In genomic region chr3:70829101-70829500, GRCh38 we compare ENCODE assay signal across 16 cellular contexts.
DNase-seq lines count a peak whose midpoint lies in the region; ATAC-seq, FAIRE-seq and TF ChIP-seq lines count a peak whose summit lies in the region.
"Had no signal": no experiment of that assay in that cellular context is flagged by ENCODE, and none has a peak within 500 bp of the region (broad histone marks: within the 10 kb centered on the region; RNA-seq: fewer than 3 reads in every experiment).

No MANE protein-coding gene starts in this region.

- no peaks in the 10 kb centered on the region for H3K27me3 Mint-ChIP-seq in activated CD8-positive, alpha-beta T cell treated with anti-CD3 and anti-CD28 coated beads, Interleukin-2, amount 10 ng/mL, durations not matched to agents 7 days and 5 days (ENCODE audit: low read depth)

- no peaks in the 10 kb centered on the region for H4K20me1 ChIP-seq in endothelial cell of umbilical vein (replicated peaks; ENCODE audit: control insufficient read depth, extremely low read depth, insufficient read depth, low read length)
- no peaks in the 10 kb centered on the region for H4K20me1 ChIP-seq in osteoblast (ENCODE audit: insufficient read depth, low read length)
- H4K20me1 ChIP-seq: BLaER1 treated with 17β-estradiol and CSF1 and Interleukin-3, amounts not matched to agents 10 nM and 100 nM had no signal

- POLR2A ChIA-PET in endothelial cell of umbilical vein (lab: Charles Lee): no interaction called here
- POLR2A ChIA-PET in activated CD8-positive, alpha-beta T cell treated with anti-CD3 and anti-CD28 coated beads, Interleukin-2, amount 10 ng/mL, durations not matched to agents 7 days and 5 days (lab: Charles Lee): no interaction called here

- no peaks in the 10 kb centered on the region for H3K36me3 Mint-ChIP-seq in activated CD8-positive, alpha-beta T cell treated with anti-CD3 and anti-CD28 coated beads, Interleukin-2, amount 10 ng/mL, durations not matched to agents 7 days and 5 days (ENCODE audit: low read depth)

- no peak overlapping the region for H3K4me3 Mint-ChIP-seq in activated CD8-positive, alpha-beta T cell treated with anti-CD3 and anti-CD28 coated beads, Interleukin-2, amount 10 ng/mL, durations not matched to agents 7 days and 5 days
- H3K4me3 Mint-ChIP-seq: activated T-cell treated with anti-CD3 and anti-CD28 coated beads, Interleukin-2, amount 50 U/mL, for 72 hours had no signal

- no peaks in the 10 kb centered on the region for H3K9me3 Mint-ChIP-seq in activated CD8-positive, alpha-beta T cell treated with anti-CD3 and anti-CD28 coated beads, Interleukin-2, amount 10 ng/mL, durations not matched to agents 7 days and 5 days (ENCODE audit: insufficient read depth)
- H3K9me3 Mint-ChIP-seq: activated T-cell treated with anti-CD3 and anti-CD28 coated beads, Interleukin-2, amount 50 U/mL, for 72 hours had no signal

- no peaks in the 10 kb centered on the region for H3K9me1 ChIP-seq in endothelial cell of umbilical vein (replicated peaks; ENCODE audit: control insufficient read depth, extremely low read depth, insufficient read depth, low read length)

- ATAC-seq in activated CD8-positive, alpha-beta T cell treated with anti-CD3 and anti-CD28 coated beads, Interleukin-2, amount 10 ng/mL, durations not matched to agents 7 days and 5 days: no peak
- ATAC-seq in mucosa of descending colon (no peak), GM19452 (IDR thresholded peaks at IDR 0.05; ENCODE audit: unreplicated experiment) (no peak)
- ATAC-seq: activated T-cell treated with anti-CD3 and anti-CD28 coated beads, Interleukin-2, amount 50 U/mL, for 72 hours had no signal

- dilution Hi-C loops in endothelial cell of umbilical vein (cut with MboI; ENCODE audit: extremely low pct_ligation_motif_present, low sequenced_read_pairs): no loop called here

- H3K27me3 ChIP-seq in endothelial cell of umbilical vein (ENCODE audit: control insufficient read depth in 2 of 2, insufficient read depth in 2 of 2, low read length in 2 of 2): no peaks in the 10 kb centered on the region
- no peaks in the 10 kb centered on the region for H3K27me3 ChIP-seq in osteoblast (ENCODE audit: insufficient read depth, low read length)
- H3K27me3 ChIP-seq: BLaER1 treated with 17β-estradiol and CSF1 and Interleukin-3, amounts not matched to agents 10 nM and 100 nM; vagina had no signal

- H3K27ac Mint-ChIP-seq in activated CD8-positive, alpha-beta T cell treated with anti-CD3 and anti-CD28 coated beads, Interleukin-2, amount 10 ng/mL, durations not matched to agents 7 days and 5 days: no peak overlapping the region
- H3K27ac Mint-ChIP-seq: activated T-cell treated with anti-CD3 and anti-CD28 coated beads, Interleukin-2, amount 50 U/mL, for 72 hours had no signal

- H2AFZ ChIP-seq in endothelial cell of umbilical vein (ENCODE audit: low read depth, low read length) (peak overlapping the region; percentile 43), osteoblast (ENCODE audit: low read length) (peak overlapping the region; percentile 69)

- H3K4me3 ChIP-seq in AG09309 (ENCODE audit: control insufficient read depth, low read depth, low read length): no peak overlapping the region; the same call in 1 of the 2 replicates
- no peak overlapping the region for H3K4me3 ChIP-seq in endothelial cell of umbilical vein (replicated peaks in 1 of 3; ENCODE audit: insufficient read depth in 1 of 3, low read depth in 1 of 3, low read length in 3 of 3)
- peak overlapping the region; percentile 45 for H3K4me3 ChIP-seq in osteoblast (ENCODE audit: insufficient read depth, low read length)
- no peak overlapping the region for H3K4me3 ChIP-seq in mucosa of descending colon
- H3K4me3 ChIP-seq: BLaER1 treated with 17β-estradiol and CSF1 and Interleukin-3, amounts not matched to agents 10 nM and 100 nM; prostate gland; vagina had no signal

- H3K4me1 Mint-ChIP-seq in activated CD8-positive, alpha-beta T cell treated with anti-CD3 and anti-CD28 coated beads, Interleukin-2, amount 10 ng/mL, durations not matched to agents 7 days and 5 days (ENCODE audit: low read depth): no peaks in the 10 kb centered on the region

- BruUV-seq in endothelial cell of umbilical vein (replicated peaks; lab: Mats Ljungman, UMichigan): no TSS peak

- intact Hi-C loops in endothelial cell of umbilical vein (cut with micrococcal nuclease): loop anchor here (1.0 kb wide), 1 partner anchor 21 kb away; no protein-coding TSS in a partner anchor
- intact Hi-C loops in mucosa of descending colon (cut with DNase I, micrococcal nuclease): no loop called here

- no peak for TF ChIP-seq POLR2A in endothelial cell of umbilical vein (IDR thresholded peaks at IDR 0.05; ENCODE audit: low read depth, low read length)

- H3K79me2 ChIP-seq in endothelial cell of umbilical vein (ENCODE audit: control insufficient read depth, insufficient read depth, low read length) (no peaks in the 10 kb centered on the region), osteoblast (ENCODE audit: insufficient read depth, low read length) (no peaks in the 10 kb centered on the region)

- no peaks in the 10 kb centered on the region for H3K36me3 ChIP-seq in endothelial cell of umbilical vein (ENCODE audit: control insufficient read depth in 2 of 2, extremely low read depth in 1 of 2, insufficient read depth in 2 of 2, low read length in 2 of 2)
- no peaks in the 10 kb centered on the region for H3K36me3 ChIP-seq in osteoblast (ENCODE audit: insufficient read depth, low read length)
- H3K36me3 ChIP-seq in mucosa of descending colon (ENCODE audit: low read depth): no peaks in the 10 kb centered on the region
- H3K36me3 ChIP-seq: BLaER1 treated with 17β-estradiol and CSF1 and Interleukin-3, amounts not matched to agents 10 nM and 100 nM; prostate gland; vagina had no signal

- peak; percentile 85 for FAIRE-seq in endothelial cell of umbilical vein (lab: Jason Lieb, UNC)

- H3K9ac ChIP-seq in endothelial cell of umbilical vein (replicated peaks; ENCODE audit: extremely low read depth, insufficient read depth, low read length): no peak overlapping the region
- H3K9ac ChIP-seq: BLaER1 treated with 17β-estradiol and CSF1 and Interleukin-3, amounts not matched to agents 10 nM and 100 nM had no signal

- CTCF ChIA-PET in endothelial cell of umbilical vein (lab: Charles Lee): no interaction called here
- CTCF ChIA-PET in activated CD8-positive, alpha-beta T cell treated with anti-CD3 and anti-CD28 coated beads, Interleukin-2, amount 10 ng/mL, durations not matched to agents 7 days and 5 days (lab: Charles Lee): no interaction called here

- TF ChIP-seq CTCF in AG09309 (IDR thresholded peaks at IDR 0.05; ENCODE audit: control insufficient read depth, insufficient read depth, low read depth, low read length, missing control alignments) (no peak), endothelial cell of umbilical vein (IDR thresholded peaks at IDR 0.05; ENCODE audit: extremely low read depth in 1 of 2, insufficient read depth in 1 of 2, low read depth in 1 of 2, low read length in 2 of 2) (no peak), osteoblast (IDR thresholded peaks at IDR 0.05; ENCODE audit: extremely low read depth, low read depth, low read length) (no peak), mucosa of descending colon (IDR thresholded peaks at IDR 0.05) (no peak)

- no peaks in the 10 kb centered on the region for H3K9me3 ChIP-seq in endothelial cell of umbilical vein (replicated peaks; ENCODE audit: control insufficient read depth, insufficient read depth, low read length)
- no peaks in the 10 kb centered on the region for H3K9me3 ChIP-seq in osteoblast (ENCODE audit: low read depth, low read length)
- no peaks in the 10 kb centered on the region for H3K9me3 ChIP-seq in mucosa of descending colon
- H3K9me3 ChIP-seq: BLaER1 treated with 17β-estradiol and CSF1 and Interleukin-3, amounts not matched to agents 10 nM and 100 nM; prostate gland; vagina had no signal

- H3K4me1 ChIP-seq in endothelial cell of umbilical vein (ENCODE audit: control insufficient read depth, extremely low read depth, insufficient read depth, low read length) (peaks cover 18% of the 10 kb centered on the region), osteoblast (ENCODE audit: insufficient read depth, low read length) (peaks cover 45% of the 10 kb centered on the region), mucosa of descending colon (ENCODE audit: low read depth) (no peaks in the 10 kb centered on the region)
- H3K4me1 ChIP-seq: prostate gland, vagina had no signal

- H3K27ac ChIP-seq in endothelial cell of umbilical vein (ENCODE audit: insufficient read depth, low read depth, low read length): peak overlapping the region; percentile 47
- peak overlapping the region; percentile 88 for H3K27ac ChIP-seq in osteoblast (ENCODE audit: low read depth, low read length)
- H3K27ac ChIP-seq: BLaER1 treated with 17β-estradiol and CSF1 and Interleukin-3, amounts not matched to agents 10 nM and 100 nM; prostate gland; vagina had no signal

- H3K4me2 ChIP-seq in endothelial cell of umbilical vein (ENCODE audit: insufficient read depth, low read length) (peak overlapping the region; percentile 38), osteoblast (ENCODE audit: insufficient read depth, low read length) (peak overlapping the region; percentile 67)
- H3K4me2 ChIP-seq: BLaER1 treated with 17β-estradiol and CSF1 and Interleukin-3, amounts not matched to agents 10 nM and 100 nM had no signal

- peak; percentile 57 for DNase-seq in AG09309 (ENCODE audit: low read depth)
- DNase-seq in LHCN-M2 (ENCODE audit: low read depth): peak; percentile 74
- peak; percentile 89 for DNase-seq in endothelial cell of umbilical vein (ENCODE audit: low read depth, low spot score)
- DNase-seq in osteoblast (ENCODE audit: insufficient read length, low spot score, missing footprints): peak; percentile 51
- no peak for DNase-seq in activated CD8-positive, alpha-beta T cell treated with anti-CD3 and anti-CD28 coated beads, Interleukin-2, amount 10 ng/mL, durations not matched to agents 7 days and 5 days
- DNase-seq in mucosa of descending colon: no peak
- no peak for DNase-seq in NCI-H774 (lab: John Stamatoyannopoulos, UW)
- DNase-seq: activated CD4-positive, alpha-beta T cell treated with anti-CD3 and anti-CD28 coated beads for 4 hours; activated T-cell treated with anti-CD3 and anti-CD28 coated beads, Interleukin-2, amount 50 U/mL, for 72 hours; MV-4-11; NCI-H2227 treated with DMSO at 0.1 percent for 48 hours; stimulated activated CD4-positive, alpha-beta T cell treated with anti-CD3 and anti-CD28 coated beads, Interleukin-2, amount 100 ng/mL, for 24 hours had no signal

TF ChIP-seq in endothelial cell of umbilical vein, 7 proteins besides CTCF, POLR2A, EP300 and RAD21:
- TF ChIP-seq FOS (IDR thresholded peaks at IDR 0.05; ENCODE audit: borderline replicate concordance, insufficient read depth, low read length): peak; percentile 72
- TF ChIP-seq MYC (IDR thresholded peaks at IDR 0.05; ENCODE audit: low read depth, low read length): no peak
- peak; percentile 22 for TF ChIP-seq JUN (IDR thresholded peaks at IDR 0.05; ENCODE audit: borderline replicate concordance, insufficient read depth, insufficient read length, low read depth)
- TF ChIP-seq POLR2AphosphoS5 (IDR thresholded peaks at IDR 0.05; ENCODE audit: insufficient read depth, low read depth, low read length): no peak

Comparison
In these comparisons a context has a peak if more than half of its experiments do, and no peak if none do; other contexts are left out.
1. DNase-seq: peak in AG09309 (single experiment), LHCN-M2 (single experiment), endothelial cell of umbilical vein (single experiment) and osteoblast (single experiment); none in activated CD8-positive, alpha-beta T cell treated with anti-CD3 and anti-CD28 coated beads, Interleukin-2, amount 10 ng/mL, durations not matched to agents 7 days and 5 days (single experiment), mucosa of descending colon (0 of 3) and NCI-H774 (single experiment).